ENCODE assay signal across 1 cellular context in the genomic region with DNA sequence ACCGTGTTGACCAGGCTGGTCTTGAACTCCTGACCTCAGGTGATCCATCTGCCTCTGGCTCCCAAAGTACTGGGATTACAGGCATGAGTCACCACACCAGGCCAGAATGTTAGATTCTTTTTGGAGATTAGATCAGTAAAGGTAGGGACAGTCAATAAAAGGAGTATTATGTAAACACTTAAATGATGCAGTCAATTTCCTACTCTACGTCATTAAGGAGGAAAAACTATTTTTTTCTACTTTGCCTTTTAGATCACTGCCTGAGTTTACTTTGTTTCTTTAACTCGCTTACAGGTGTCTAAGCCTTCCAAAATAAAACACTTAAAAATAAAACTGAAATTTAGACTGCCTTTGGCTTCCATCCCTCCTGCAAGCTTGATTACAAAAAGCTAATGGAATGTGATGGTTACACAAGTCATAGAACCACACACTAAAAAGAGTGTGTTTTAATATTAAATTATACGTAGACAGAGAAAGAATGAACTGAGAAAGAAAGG.
A peak's percentile ranks its signal among the peaks of the same experiment; 100 is the strongest.
TF ChIP-seq lines count a peak whose summit lies in the region.

No MANE protein-coding gene starts in this region.

TF ChIP-seq in K562, 482 proteins besides CTCF, POLR2A, EP300 and RAD21:
- no peak for TF ChIP-seq NCOA1 (IDR thresholded peaks at IDR 0.05; ENCODE audit: low read depth)
- TF ChIP-seq JUND (IDR thresholded peaks at IDR 0.05; ENCODE audit: borderline replicate concordance, low read depth, low read length): 0 out of 2 replicates have a peak, but pooled peaks have one; percentile 18
- TF ChIP-seq JUND (tag; IDR thresholded peaks at IDR 0.05; ENCODE audit: borderline replicate concordance, low read depth, low read length): no peak
- TF ChIP-seq TRIM28 (IDR thresholded peaks at IDR 0.05): no peak
- TF ChIP-seq LCOR (CRISPR knock-in tag; IDR thresholded peaks at IDR 0.05): no peak
- TF ChIP-seq NFE2L1 (tag; IDR thresholded peaks at IDR 0.05; ENCODE audit: borderline replicate concordance, low read depth): no peak
TF ChIP-seq in K562: peak in this region for 1.
